Comparison of ENCODE assay signal across 20 cellular contexts in the genomic region with DNA sequence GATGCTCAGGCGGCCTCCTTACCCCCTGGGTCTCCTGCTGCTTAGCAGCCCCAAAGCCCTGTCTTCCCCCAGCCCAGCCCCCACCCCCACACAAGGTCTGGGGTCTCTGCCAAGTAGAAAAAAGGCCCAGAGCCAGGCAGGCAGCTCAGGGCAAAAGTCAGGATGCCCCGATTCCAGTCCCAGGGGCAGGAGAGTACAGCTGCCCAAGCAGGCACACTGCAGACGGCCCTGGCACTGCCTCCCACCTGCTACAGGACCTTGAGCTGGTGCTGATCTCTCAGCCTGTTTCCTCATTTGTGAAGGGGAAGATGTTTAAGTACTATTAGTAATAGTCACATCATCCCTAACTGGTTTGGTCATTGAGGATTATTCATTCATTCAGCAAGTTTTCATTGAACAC. TPM values are rescaled to one million over a fixed set of nuclear protein-coding genes. Genes with fewer than 3 reads are reported as not detected.
A peak's percentile ranks its signal among the peaks of the same experiment; 100 is the strongest.
DNase-seq lines count a peak whose midpoint lies in the region; ATAC-seq, FAIRE-seq and TF ChIP-seq lines count a peak whose summit lies in the region.
"Had no signal": no experiment of that assay in that cellular context is flagged by ENCODE, and none has a peak within 500 bp of the region (broad histone marks: within the 10 kb centered on the region; RNA-seq: fewer than 3 reads in every experiment).

No MANE protein-coding gene starts in this region.

- intact Hi-C loops in esophagus muscularis mucosa (cut with DNase I) (no loop called here), kidney (cut with DNase I) (no loop called here)

- TF ChIP-seq CTCF in esophagus muscularis mucosa (IDR thresholded peaks at IDR 0.05) (no peak), thoracic aorta (IDR thresholded peaks at IDR 0.05) (no peak), kidney (IDR thresholded peaks at IDR 0.05; ENCODE audit: borderline replicate concordance, extremely low read depth, insufficient read depth) (no peak)

- no peak for TF ChIP-seq POLR2A in esophagus muscularis mucosa (IDR thresholded peaks at IDR 0.05; ENCODE audit: low read depth)

- WGBS in esophagus muscularis mucosa, result 20% methylated on average over 1 of the region's 3 CpGs

- H3K4me1 ChIP-seq in esophagus muscularis mucosa, result peaks cover 20 to 38% (median 30%) of the 10 kb centered on the region in 4 donors
- H3K4me1 ChIP-seq in thoracic aorta (ENCODE audit: control insufficient read depth in 1 of 2, low read depth in 2 of 2), result peaks cover 21 to 58% of the 10 kb centered on the region in 2 donors
- H3K4me1 ChIP-seq in kidney (ENCODE audit: control insufficient read depth in 1 of 2, insufficient read depth in 1 of 2, low read depth in 1 of 2, low read length in 2 of 2), result peaks cover 4 to 5% of the 10 kb centered on the region in 2 donors
- H3K4me1 ChIP-seq: HAP-1 had no signal

- ATAC-seq in left lobe of liver, result peak; percentile 72
- no peak for ATAC-seq in thoracic aorta (ENCODE audit: insufficient number of reproducible peaks, low FRiP score, low read depth)
- no peak for ATAC-seq in HG03045 (IDR thresholded peaks at IDR 0.05; ENCODE audit: unreplicated experiment)
- no peak for ATAC-seq in GM19023 (IDR thresholded peaks at IDR 0.05; ENCODE audit: unreplicated experiment)
- ATAC-seq: activated naive CD8-positive, alpha-beta T cell treated with anti-CD3 and anti-CD28 coated beads, Interleukin-2, amount 50 U/mL, for 24 hours had no signal

- H3K36me3 ChIP-seq in esophagus muscularis mucosa, result peaks cover 70 to 100% (median 96%) of the 10 kb centered on the region in 4 donors
- peaks cover 63% of the 10 kb centered on the region for H3K36me3 ChIP-seq in thoracic aorta
- peaks cover 33 to 48% of the 10 kb centered on the region in 2 donors for H3K36me3 ChIP-seq in kidney (ENCODE audit: control insufficient read depth in 1 of 2, insufficient read depth in 2 of 2, low read length in 2 of 2)

- H3K9me3 ChIP-seq in esophagus muscularis mucosa (no peaks in the 10 kb centered on the region), thoracic aorta (no peaks in the 10 kb centered on the region), kidney (ENCODE audit: control insufficient read depth in 1 of 2, low read length in 2 of 2) (no peaks in the 10 kb centered on the region)
- H3K9me3 ChIP-seq: HAP-1 had no signal

- peak; percentile 36 for DNase-seq in activated effector memory CD4-positive, alpha-beta T cell treated with anti-CD3 and anti-CD28 coated beads, Interleukin-2, amount 50 U/mL, for 16 hours
- DNase-seq in activated effector memory CD4-positive, alpha-beta T cell treated with Interleukin-2 at 50 U/mL for 16 hours, result no peak
- DNase-seq in esophagus muscularis mucosa (ENCODE audit: extremely low spot score), result no peak
- DNase-seq in left lobe of liver (ENCODE audit: low spot score), result peak; percentile 80
- DNase-seq in thoracic aorta (ENCODE audit: low spot score), result no peak
- DNase-seq in kidney, result no peak
- DNase-seq: activated naive CD8-positive, alpha-beta T cell treated with anti-CD3 and anti-CD28 coated beads, Interleukin-2, amount 50 U/mL, for 24 hours; dorsolateral prefrontal cortex; hippocampal formation; KG1; NCI-H2029; NCI-H446 treated with DMSO at 0.1 percent for 48 hours; occipital lobe; SHP77 treated with DMSO at 0.1 percent for 48 hours; stimulated activated CD4-positive, alpha-beta T cell treated with anti-CD3 and anti-CD28 coated beads, Interleukin-2, amount 100 ng/mL, for 48 hours had no signal

- TF ChIP-seq EP300 in esophagus muscularis mucosa (IDR thresholded peaks at IDR 0.05), result no peak

- peak overlapping the region in 1 of 2 donors; percentile 23 for H3K9ac ChIP-seq in kidney (ENCODE audit: low read length in 2 of 2)

- peak overlapping the region; percentile 20 to 60 (median 54) for H3K27ac ChIP-seq in esophagus muscularis mucosa (replicated peaks in 1 of 4)
- H3K27ac ChIP-seq in thoracic aorta, result peak overlapping the region; percentile 78 to 86
- H3K27ac ChIP-seq in kidney (ENCODE audit: low read depth in 2 of 2, low read length in 2 of 2), result peak overlapping the region in 1 of 2 donors; percentile 34
- H3K27ac ChIP-seq: 22Rv1 had no signal

- no peak overlapping the region for H3K4me3 ChIP-seq in esophagus muscularis mucosa
- H3K4me3 ChIP-seq in thoracic aorta, result no peak overlapping the region
- no peak overlapping the region for H3K4me3 ChIP-seq in kidney (ENCODE audit: low read length in 2 of 2)
- H3K4me3 ChIP-seq: dorsolateral prefrontal cortex, HAP-1 had no signal

- H3K27me3 ChIP-seq in esophagus muscularis mucosa (no peaks in the 10 kb centered on the region), thoracic aorta (replicated peaks; ENCODE audit: insufficient read depth) (no peaks in the 10 kb centered on the region)
- H3K27me3 ChIP-seq: dorsolateral prefrontal cortex had no signal

- FAIRE-seq in kidney (lab: Jason Lieb, UNC), result no peak
- FAIRE-seq: D721Med had no signal

RNA-seq across cellular contexts. Expression of a gene that starts 12.6 kb away (rescaled TPM):
- total RNA-seq in esophagus muscularis mucosa (100 to 1,000 TPM; 131 to 208 (median 179) TPM), left lobe of liver (9.3 TPM), thoracic aorta (100 to 1,000 TPM; 161 to 195 TPM), kidney (86.5 TPM)
- 27.6 TPM for polyA plus RNA-seq in kidney (ENCODE audit: insufficient read depth, low read depth, low replicate concordance)

RNA-seq across cellular contexts. Expression of a gene that starts 12.8 kb away (rescaled TPM):
- total RNA-seq in esophagus muscularis mucosa (10 to 100 TPM; 21.2 to 27.0 (median 24.3) TPM), left lobe of liver (7.1 TPM), thoracic aorta (1 to 10 TPM; 6.6 to 7.5 TPM), kidney (12.8 TPM)
- polyA plus RNA-seq in kidney (ENCODE audit: insufficient read depth, low read depth, low replicate concordance), result 33.6 TPM

RNA-seq across cellular contexts. Expression of a gene that starts 41.0 kb away (rescaled TPM):
- 10 to 100 TPM; 28.9 to 41.9 (median 37.8) TPM for total RNA-seq in esophagus muscularis mucosa
- total RNA-seq in left lobe of liver, result 18.8 TPM
- 10 to 100 TPM; 49.2 to 57.1 TPM for total RNA-seq in thoracic aorta
- 44.4 TPM for total RNA-seq in kidney
- polyA plus RNA-seq in kidney (ENCODE audit: insufficient read depth, low read depth, low replicate concordance), result 15.9 TPM

RNA-seq across cellular contexts. Expression of a gene that starts 41.2 kb away (rescaled TPM):
- 10 to 100 TPM in 2 of 4 donors, 1 to 10 TPM in 2; 8.0 to 12.0 (median 9.6) TPM for total RNA-seq in esophagus muscularis mucosa
- total RNA-seq in left lobe of liver, result 5.0 TPM
- 1 to 10 TPM; 4.9 TPM for total RNA-seq in thoracic aorta
- 11.9 TPM for total RNA-seq in kidney
- 30.2 TPM for polyA plus RNA-seq in kidney (ENCODE audit: insufficient read depth, low read depth, low replicate concordance)

Comparison
In these comparisons a context has a peak if more than half of its experiments do, and no peak if none do; other contexts are left out.
1. DNase-seq: peak in activated effector memory CD4-positive, alpha-beta T cell treated with anti-CD3 and anti-CD28 coated beads, Interleukin-2, amount 50 U/mL, for 16 hours (single experiment) and left lobe of liver (single experiment); none in activated effector memory CD4-positive, alpha-beta T cell treated with Interleukin-2 at 50 U/mL for 16 hours (single experiment), esophagus muscularis mucosa (single experiment), thoracic aorta (single experiment) and kidney (single experiment).